ENCODE assay signal across 14 cellular contexts in the genomic region with DNA sequence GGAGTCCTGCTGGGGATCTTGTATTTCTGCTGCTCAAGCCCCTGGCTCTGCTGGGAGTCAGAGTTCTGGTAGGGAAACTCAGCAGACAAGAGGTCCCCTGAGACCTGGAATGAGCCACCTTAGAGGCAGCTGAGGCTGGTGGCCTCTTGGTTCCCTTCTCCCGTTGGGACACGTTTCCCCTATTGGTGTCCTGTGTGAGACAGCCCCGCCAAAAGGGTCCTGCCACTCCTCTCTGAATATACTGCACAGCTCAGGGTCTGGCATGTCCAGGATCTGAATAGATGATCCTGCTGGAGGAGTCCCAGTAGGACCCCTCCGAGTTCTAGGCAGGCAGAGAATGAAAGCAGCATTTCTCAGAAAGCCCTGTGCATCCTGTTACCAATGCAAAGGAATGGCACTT. TPM values are rescaled to one million over a fixed set of nuclear protein-coding genes. Genes with fewer than 3 reads are reported as not detected.
DNase-seq lines count a peak whose midpoint lies in the region; ATAC-seq and TF ChIP-seq lines count a peak whose summit lies in the region.
"Had no signal": no experiment of that assay in that cellular context is flagged by ENCODE, and none has a peak within 500 bp of the region (broad histone marks: within the 10 kb centered on the region; RNA-seq: fewer than 3 reads in every experiment).

No MANE protein-coding gene starts in this region.

- H3K4me1 ChIP-seq in left ventricle myocardium inferior, result peaks cover 48% of the 10 kb centered on the region
- H3K4me1 ChIP-seq in sigmoid colon, result peaks cover 0 to 32% (median 20%) of the 10 kb centered on the region in 4 donors

- no peaks in the 10 kb centered on the region for H3K9me3 Mint-ChIP-seq in neural crest cell
- H3K9me3 Mint-ChIP-seq: CD4-positive, alpha-beta T cell; IgD-negative memory B cell had no signal

- peaks cover 58% of the 10 kb centered on the region for H3K4me1 Mint-ChIP-seq in neural crest cell

- H3K27ac ChIP-seq in left ventricle myocardium inferior (replicated peaks) (no peak overlapping the region), sigmoid colon (no peak overlapping the region)
- H3K27ac ChIP-seq: C4-2B, GM23248 had no signal

- no peak for TF ChIP-seq EP300 in sigmoid colon (IDR thresholded peaks at IDR 0.05)

- DNase-seq in cardiac septum (ENCODE audit: low spot score) (peak; percentile 60), left ventricle myocardium inferior (no peak), neural crest cell (ENCODE audit: low read depth, low spot score) (no peak), sigmoid colon (peak; percentile 42), hepatic stellate cell (ENCODE audit: low spot score) (no peak)
- DNase-seq: Caco-2; CD4-positive, alpha-beta T cell; GM23248 had no signal

- H3K36me3 ChIP-seq in left ventricle myocardium inferior (no peaks in the 10 kb centered on the region), sigmoid colon (no peaks in the 10 kb centered on the region)
- H3K36me3 ChIP-seq: HAP-1 had no signal

- no peak for TF ChIP-seq POLR2A in sigmoid colon (IDR thresholded peaks at IDR 0.05)

- intact Hi-C loops in cardiac septum (cut with DNase I) (loop anchor here (10.0 kb wide), 1 partner anchor 64 kb away; no protein-coding TSS in a partner anchor), left ventricle myocardium inferior (cut with micrococcal nuclease) (no loop called here), sigmoid colon (cut with DNase I) (loop anchor here (1.0 kb wide), 1 partner anchor 25 kb away; no protein-coding TSS in a partner anchor)

- no peak overlapping the region for H3K4me3 ChIP-seq in left ventricle myocardium inferior
- no peak overlapping the region for H3K4me3 ChIP-seq in sigmoid colon
- H3K4me3 ChIP-seq: GM23248, HAP-1 had no signal

- peaks cover 36% of the 10 kb centered on the region for H3K27me3 Mint-ChIP-seq in neural crest cell (ENCODE audit: low read depth)

- no peaks in the 10 kb centered on the region for H3K36me3 Mint-ChIP-seq in neural crest cell (ENCODE audit: low read depth)
- H3K36me3 Mint-ChIP-seq: IgD-negative memory B cell had no signal

- ATAC-seq in GM18519 (IDR thresholded peaks at IDR 0.05; ENCODE audit: low FRiP score, unreplicated experiment), result no peak
- ATAC-seq: HepG2 had no signal

- H3K27ac Mint-ChIP-seq in neural crest cell (ENCODE audit: unreplicated experiment), result no peak overlapping the region
- H3K27ac Mint-ChIP-seq: B cell; CD4-positive, alpha-beta T cell had no signal

- 88 to 92% methylated on average over 4 of the region's 4 CpGs for WGBS in sigmoid colon, 2 donors

- TF ChIP-seq CTCF in left ventricle myocardium inferior (IDR thresholded peaks at IDR 0.05; ENCODE audit: borderline replicate concordance) (no peak), neural crest cell (conservative IDR thresholded peaks at IDR 0.05) (no peak), sigmoid colon (IDR thresholded peaks at IDR 0.05) (no peak)

- H3K4me3 Mint-ChIP-seq in neural crest cell, result peak overlapping the region; percentile 37
- H3K4me3 Mint-ChIP-seq: B cell had no signal

- peaks cover 22% of the 10 kb centered on the region for H3K27me3 ChIP-seq in left ventricle myocardium inferior (ENCODE audit: low read depth)
- no peaks in the 10 kb centered on the region for H3K27me3 ChIP-seq in sigmoid colon

- H3K9me3 ChIP-seq in left ventricle myocardium inferior (replicated peaks), result no peaks in the 10 kb centered on the region
- H3K9me3 ChIP-seq in sigmoid colon, result no peaks in the 10 kb centered on the region
- H3K9me3 ChIP-seq: Caco-2, HAP-1 had no signal

RNA-seq across cellular contexts. Expression of gene RALB, which starts 2.0 kb away (rescaled TPM):
- 49.9 TPM for total RNA-seq in cardiac septum
- total RNA-seq in left ventricle myocardium inferior, result 45.8 TPM
- 29.3 and 30.0 TPM in 2 replicates for total RNA-seq in neural crest cell
- 10 to 100 TPM; 47.9 to 60.2 (median 50.5) TPM for total RNA-seq in sigmoid colon
- polyA plus RNA-seq in sigmoid colon, result 100 to 1,000 TPM in 2 of 3 donors, 10 to 100 TPM in 1; 86.6 to 143 (median 118) TPM

RNA-seq across cellular contexts. Expression of gene TMEM185B, which starts 27.4 kb away (rescaled TPM):
- total RNA-seq in cardiac septum (22.7 TPM), left ventricle myocardium inferior (21.0 TPM), neural crest cell (22.4 and 22.7 TPM in 2 replicates), sigmoid colon (10 to 100 TPM; 16.8 to 32.1 (median 25.0) TPM)
- 1 to 10 TPM; 1.6 to 9.7 (median 1.8) TPM for polyA plus RNA-seq in sigmoid colon

Comparison
In these comparisons a context has a peak if more than half of its experiments do, and no peak if none do; other contexts are left out.
1. DNase-seq: peak in cardiac septum (single experiment) and sigmoid colon (single experiment); none in left ventricle myocardium inferior (single experiment), neural crest cell (single experiment) and hepatic stellate cell (single experiment).